Comparison of ENCODE assay signal across 17 cellular contexts in the genomic region with DNA sequence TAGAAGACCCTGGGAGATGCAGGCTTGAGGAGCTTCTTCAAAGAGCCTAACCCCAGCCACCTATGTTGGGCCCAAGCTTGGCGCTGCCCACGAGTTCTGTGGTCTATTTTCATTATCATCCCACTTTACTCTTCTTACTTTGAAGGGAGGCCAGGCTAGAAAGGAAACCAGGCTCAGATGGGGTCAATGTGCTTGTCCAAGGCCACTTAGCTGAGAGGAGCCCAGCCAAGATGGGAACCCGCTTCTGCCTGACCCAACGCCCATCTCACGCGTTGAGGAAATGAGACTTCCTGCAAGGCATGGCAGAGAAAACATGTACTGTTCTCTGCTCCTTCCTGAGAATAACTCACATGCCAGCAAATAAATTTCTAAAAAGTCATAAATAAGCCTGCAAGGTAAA.
DNase-seq lines count a peak whose midpoint lies in the region; ATAC-seq, FAIRE-seq and TF ChIP-seq lines count a peak whose summit lies in the region.
"Had no signal": no experiment of that assay in that cellular context is flagged by ENCODE, and none has a peak within 500 bp of the region (broad histone marks: within the 10 kb centered on the region; RNA-seq: fewer than 3 reads in every experiment).

No MANE protein-coding gene starts in this region.

- TF ChIP-seq CTCF in right atrium auricular region (IDR thresholded peaks at IDR 0.05) (no peak), endothelial cell of umbilical vein (IDR thresholded peaks at IDR 0.05; ENCODE audit: extremely low read depth in 1 of 2, insufficient read depth in 1 of 2, low read depth in 1 of 2, low read length in 2 of 2) (no peak), uterus (IDR thresholded peaks at IDR 0.05) (no peak), natural killer cell (IDR thresholded peaks at IDR 0.05) (no peak)

- H3K9me1 ChIP-seq in endothelial cell of umbilical vein (replicated peaks; ENCODE audit: control insufficient read depth, extremely low read depth, insufficient read depth, low read length) = no peaks in the 10 kb centered on the region

- peak overlapping the region; percentile 65 for H3K4me2 ChIP-seq in endothelial cell of umbilical vein (ENCODE audit: insufficient read depth, low read length)

- H3K9me3 ChIP-seq in right atrium auricular region = no peaks in the 10 kb centered on the region
- H3K9me3 ChIP-seq in endothelial cell of umbilical vein (replicated peaks; ENCODE audit: control insufficient read depth, insufficient read depth, low read length) = no peaks in the 10 kb centered on the region
- H3K9me3 ChIP-seq in uterus = no peaks in the 10 kb centered on the region
- H3K9me3 ChIP-seq in small intestine (ENCODE audit: control insufficient read depth, low read depth) = no peaks in the 10 kb centered on the region

- 67 to 89% (median 88%) methylated on average over 6 of the region's 6 CpGs for WGBS in small intestine, 3 donors

- H3K79me2 ChIP-seq in endothelial cell of umbilical vein (ENCODE audit: control insufficient read depth, insufficient read depth, low read length) = no peaks in the 10 kb centered on the region

- H3K9me3 Mint-ChIP-seq in naive B cell (peaks cover 0 to 9% (median 3%) of the 10 kb centered on the region in 7 donors), natural killer cell (no peaks in the 10 kb centered on the region)
- H3K9me3 Mint-ChIP-seq: neural crest cell had no signal

- peak overlapping the region in 7 of 8 donors; percentile 27 to 80 (median 62) for H3K4me3 Mint-ChIP-seq in naive B cell
- H3K4me3 Mint-ChIP-seq in natural killer cell = no peak overlapping the region
- H3K4me3 Mint-ChIP-seq: activated CD8-positive, alpha-beta memory T cell treated with anti-CD3 and anti-CD28 coated beads, Interleukin-2, amount 10 ng/mL, durations not matched to agents 7 days and 5 days; neural crest cell had no signal

- H3K4me1 Mint-ChIP-seq in naive B cell = peaks cover 70 to 96% (median 81%) of the 10 kb centered on the region in 3 donors
- peaks cover 13 to 18% of the 10 kb centered on the region in 2 donors for H3K4me1 Mint-ChIP-seq in natural killer cell

- intact Hi-C loops in left cardiac atrium (cut with DNase I) = no loop called here
- intact Hi-C loops in endothelial cell of umbilical vein (cut with micrococcal nuclease) = loop anchor here (1.0 to 2.0 kb wide), 2 partner anchors 28 to 39 kb away; no protein-coding TSS in a partner anchor
- intact Hi-C loops in uterus (cut with DNase I; ENCODE audit: low total_unique reads) = no loop called here
- intact Hi-C loops in natural killer cell (cut with micrococcal nuclease) = no loop called here

- H3K27ac Mint-ChIP-seq in naive B cell (peak overlapping the region in 3 of 6 donors; percentile 8 to 62 (median 32)), natural killer cell (no peak overlapping the region)
- H3K27ac Mint-ChIP-seq: activated CD8-positive, alpha-beta memory T cell treated with anti-CD3 and anti-CD28 coated beads, Interleukin-2, amount 10 ng/mL, durations not matched to agents 7 days and 5 days had no signal

- TF ChIP-seq POLR2A in endothelial cell of umbilical vein (IDR thresholded peaks at IDR 0.05; ENCODE audit: low read depth, low read length) = no peak
- no peak for TF ChIP-seq POLR2A in uterus (IDR thresholded peaks at IDR 0.05)

- H3K9ac ChIP-seq in endothelial cell of umbilical vein (replicated peaks; ENCODE audit: extremely low read depth, insufficient read depth, low read length) = no peak overlapping the region

- no peak overlapping the region for H3K4me3 ChIP-seq in right atrium auricular region
- H3K4me3 ChIP-seq in endothelial cell of umbilical vein (replicated peaks in 1 of 3; ENCODE audit: insufficient read depth in 1 of 3, low read depth in 1 of 3, low read length in 3 of 3) = no peak overlapping the region
- no peak overlapping the region for H3K4me3 ChIP-seq in uterus
- no peak overlapping the region for H3K4me3 ChIP-seq in small intestine (ENCODE audit: low read depth in 1 of 2, low read length in 2 of 2)

- peak; percentile 53 for DNase-seq in left cardiac atrium
- no peak for DNase-seq in right atrium auricular region (ENCODE audit: low spot score)
- DNase-seq in endothelial cell of umbilical vein (ENCODE audit: low read depth, low spot score) = peak; percentile 66
- peak; percentile 20 for DNase-seq in naive B cell
- peak in 1 of 2 donors; percentile 53 for DNase-seq in uterus
- no peak for DNase-seq in small intestine
- no peak for DNase-seq in natural killer cell
- no peak for DNase-seq in NAMALWA (ENCODE audit: low spot score)
- DNase-seq: ACHN; activated CD8-positive, alpha-beta memory T cell treated with anti-CD3 and anti-CD28 coated beads, Interleukin-2, amount 10 ng/mL, durations not matched to agents 7 days and 5 days; Karpas-422; mammary epithelial cell; NCI-H146; stimulated activated CD4-positive, alpha-beta T cell treated with anti-CD3 and anti-CD28 coated beads, Interleukin-15, amount 100 ng/mL, for 24 hours; stimulated activated naive CD4-positive, alpha-beta T cell treated with Interleukin-2 at 50 U/mL for 16 hours; T-helper 2 cell had no signal

- dilution Hi-C loops in endothelial cell of umbilical vein (cut with MboI; ENCODE audit: extremely low pct_ligation_motif_present, low sequenced_read_pairs) = no loop called here

- POLR2A ChIA-PET in endothelial cell of umbilical vein (lab: Charles Lee) = no interaction called here

- H3K4me1 ChIP-seq in right atrium auricular region (peaks cover 0 to 51% of the 10 kb centered on the region in 2 donors), endothelial cell of umbilical vein (ENCODE audit: control insufficient read depth, extremely low read depth, insufficient read depth, low read length) (peaks cover 22% of the 10 kb centered on the region), uterus (peaks cover 3 to 5% of the 10 kb centered on the region in 2 donors), small intestine (ENCODE audit: control insufficient read depth in 2 of 2, insufficient read depth in 1 of 2, low read depth in 1 of 2, low read length in 1 of 2) (peaks cover 0 to 9% of the 10 kb centered on the region in 2 donors)

- H3K27me3 ChIP-seq in right atrium auricular region (no peaks in the 10 kb centered on the region), endothelial cell of umbilical vein (ENCODE audit: control insufficient read depth in 2 of 2, insufficient read depth in 2 of 2, low read length in 2 of 2) (peaks cover 15 to 19% of the 10 kb centered on the region in 2 experiments), uterus (no peaks in the 10 kb centered on the region), small intestine (ENCODE audit: control insufficient read depth in 2 of 2, insufficient read depth in 2 of 2, low read length in 2 of 2) (no peaks in the 10 kb centered on the region)

- no peaks in the 10 kb centered on the region for H3K27me3 Mint-ChIP-seq in naive B cell
- H3K27me3 Mint-ChIP-seq in natural killer cell (ENCODE audit: low read depth in 2 of 2) = no peaks in the 10 kb centered on the region

- H3K27ac ChIP-seq in right atrium auricular region (peak overlapping the region in 1 of 2 donors; percentile 13), endothelial cell of umbilical vein (ENCODE audit: insufficient read depth, low read depth, low read length) (no peak overlapping the region), uterus (peak overlapping the region; percentile 31 to 74), small intestine (ENCODE audit: low read depth in 1 of 2, low read length in 1 of 2) (no peak overlapping the region)

- H3K36me3 Mint-ChIP-seq in naive B cell (peaks cover 2 to 7% of the 10 kb centered on the region in 2 donors), natural killer cell (no peaks in the 10 kb centered on the region)
- H3K36me3 Mint-ChIP-seq: activated CD8-positive, alpha-beta memory T cell treated with anti-CD3 and anti-CD28 coated beads, Interleukin-2, amount 10 ng/mL, durations not matched to agents 7 days and 5 days had no signal

- H3K36me3 ChIP-seq in right atrium auricular region = no peaks in the 10 kb centered on the region
- no peaks in the 10 kb centered on the region for H3K36me3 ChIP-seq in endothelial cell of umbilical vein (ENCODE audit: control insufficient read depth in 2 of 2, extremely low read depth in 1 of 2, insufficient read depth in 2 of 2, low read length in 2 of 2)
- H3K36me3 ChIP-seq in uterus = no peaks in the 10 kb centered on the region
- no peaks in the 10 kb centered on the region for H3K36me3 ChIP-seq in small intestine (ENCODE audit: control insufficient read depth in 2 of 2, insufficient read depth in 2 of 2, low read length in 2 of 2)

- H2AFZ ChIP-seq in endothelial cell of umbilical vein (ENCODE audit: low read depth, low read length) = no peak overlapping the region

- no peaks in the 10 kb centered on the region for H4K20me1 ChIP-seq in endothelial cell of umbilical vein (replicated peaks; ENCODE audit: control insufficient read depth, extremely low read depth, insufficient read depth, low read length)

- FAIRE-seq in endothelial cell of umbilical vein (lab: Jason Lieb, UNC) (peak; percentile 74), small intestine (lab: Jason Lieb, UNC) (no peak)

- ATAC-seq in left cardiac atrium (peak in 1 of 2 donors; percentile 28), naive B cell (ENCODE audit: low read depth in 2 of 2) (no peak), natural killer cell (no peak)
- ATAC-seq: activated CD8-positive, alpha-beta memory T cell treated with anti-CD3 and anti-CD28 coated beads, Interleukin-2, amount 10 ng/mL, durations not matched to agents 7 days and 5 days had no signal

- CTCF ChIA-PET in endothelial cell of umbilical vein (lab: Charles Lee) = interaction anchor here (1.0 kb wide), 1 partner anchor 24 kb away, joined by 3 read pairs; no protein-coding TSS in a partner anchor

- BruUV-seq in endothelial cell of umbilical vein (replicated peaks; lab: Mats Ljungman, UMichigan) = no TSS peak

TF ChIP-seq in endothelial cell of umbilical vein, 7 proteins besides CTCF, POLR2A, EP300 and RAD21:
- TF ChIP-seq FOS (IDR thresholded peaks at IDR 0.05; ENCODE audit: borderline replicate concordance, insufficient read depth, low read length) (no peak), POLR2AphosphoS5 (IDR thresholded peaks at IDR 0.05; ENCODE audit: insufficient read depth, low read depth, low read length) (peak; percentile 16)
TF ChIP-seq in endothelial cell of umbilical vein: peak in this region for 1.

Comparison
In these comparisons a context has a peak if more than half of its experiments do, and no peak if none do; other contexts are left out.
1. DNase-seq: peak in left cardiac atrium (single experiment), endothelial cell of umbilical vein (single experiment) and naive B cell (single experiment); none in right atrium auricular region (single experiment), small intestine (single experiment), natural killer cell (single experiment) and NAMALWA (single experiment).
2. H3K27ac ChIP-seq: peak in uterus (2 of 2); none in endothelial cell of umbilical vein (single experiment) and small intestine (0 of 2).